In genomic region chr2:83808878-83809277, GRCh38 we compare ENCODE assay signal across 35 cellular contexts.
"Had no signal": no experiment of that assay in that cellular context is flagged by ENCODE, and none has a peak within 500 bp of the region (broad histone marks: within the 10 kb centered on the region; RNA-seq: fewer than 3 reads in every experiment).

No MANE protein-coding gene starts in this region.

- H3K36me3 ChIP-seq: MG63 had no signal

- H3K9me3 ChIP-seq: MG63 had no signal

- DNase-seq: Karpas-422, Kasumi-1, MG63, MM.1S, MV-4-11, NCI-H1048, NCI-H1092, NCI-H1092 treated with DMSO at 0.1 percent for 48 hours, NCI-H1105, NCI-H1105 treated with DMSO at 0.1 percent for 48 hours, NCI-H1417, NCI-H1417 treated with DMSO at 0.1 percent for 48 hours, NCI-H1436, NCI-H1436 treated with DMSO at 0.1 percent for 48 hours, NCI-H146, NCI-H1694, NCI-H1694 treated with DMSO at 0.1 percent for 48 hours, NCI-H187, NCI-H187 treated with DMSO at 0.1 percent for 48 hours, NCI-H1930, NCI-H2029, NCI-H2029 treated with DMSO at 0.1 percent for 48 hours, NCI-H2081, NCI-H2081 treated with DMSO at 0.1 percent for 48 hours, NCI-H2107, NCI-H2171, NCI-H2171 treated with DMSO at 0.1 percent for 48 hours, NCI-H2227 treated with DMSO at 0.1 percent for 48 hours, NCI-H226, NCI-H345, NCI-H446, NCI-H446 treated with DMSO at 0.1 percent for 48 hours, NCI-H510A, NCI-H510A treated with DMSO at 0.1 percent for 48 hours, NCI-H524 had no signal

- H3K27me3 ChIP-seq: MG63 had no signal

- H3K4me3 ChIP-seq: MG63 had no signal
